ENCODE assay signal across 1 cellular context in the genomic region with DNA sequence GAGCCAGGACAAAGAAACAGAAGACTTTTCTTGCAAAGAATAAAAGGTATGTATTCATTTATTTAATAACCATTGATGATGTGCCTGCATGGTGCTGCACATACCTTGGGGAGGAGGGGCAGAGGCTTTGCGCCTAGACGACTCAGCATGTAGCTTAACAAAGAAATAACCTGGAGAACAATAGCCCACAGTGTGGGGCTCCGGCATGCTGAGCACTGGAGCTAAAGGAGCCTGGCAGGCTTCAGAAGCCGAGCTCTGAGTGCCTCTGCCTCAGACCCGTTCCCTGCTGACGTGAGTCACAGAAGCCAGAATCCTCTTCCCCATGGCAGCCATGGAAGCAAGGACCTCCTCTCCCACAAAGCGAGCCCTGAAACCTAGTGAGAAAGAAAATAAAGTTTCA.
TF ChIP-seq lines count a peak whose summit lies in the region.

No MANE protein-coding gene starts in this region.

TF ChIP-seq in HEK293, 187 proteins besides CTCF, POLR2A, EP300 and RAD21:
- TF ChIP-seq, protein P1, sequence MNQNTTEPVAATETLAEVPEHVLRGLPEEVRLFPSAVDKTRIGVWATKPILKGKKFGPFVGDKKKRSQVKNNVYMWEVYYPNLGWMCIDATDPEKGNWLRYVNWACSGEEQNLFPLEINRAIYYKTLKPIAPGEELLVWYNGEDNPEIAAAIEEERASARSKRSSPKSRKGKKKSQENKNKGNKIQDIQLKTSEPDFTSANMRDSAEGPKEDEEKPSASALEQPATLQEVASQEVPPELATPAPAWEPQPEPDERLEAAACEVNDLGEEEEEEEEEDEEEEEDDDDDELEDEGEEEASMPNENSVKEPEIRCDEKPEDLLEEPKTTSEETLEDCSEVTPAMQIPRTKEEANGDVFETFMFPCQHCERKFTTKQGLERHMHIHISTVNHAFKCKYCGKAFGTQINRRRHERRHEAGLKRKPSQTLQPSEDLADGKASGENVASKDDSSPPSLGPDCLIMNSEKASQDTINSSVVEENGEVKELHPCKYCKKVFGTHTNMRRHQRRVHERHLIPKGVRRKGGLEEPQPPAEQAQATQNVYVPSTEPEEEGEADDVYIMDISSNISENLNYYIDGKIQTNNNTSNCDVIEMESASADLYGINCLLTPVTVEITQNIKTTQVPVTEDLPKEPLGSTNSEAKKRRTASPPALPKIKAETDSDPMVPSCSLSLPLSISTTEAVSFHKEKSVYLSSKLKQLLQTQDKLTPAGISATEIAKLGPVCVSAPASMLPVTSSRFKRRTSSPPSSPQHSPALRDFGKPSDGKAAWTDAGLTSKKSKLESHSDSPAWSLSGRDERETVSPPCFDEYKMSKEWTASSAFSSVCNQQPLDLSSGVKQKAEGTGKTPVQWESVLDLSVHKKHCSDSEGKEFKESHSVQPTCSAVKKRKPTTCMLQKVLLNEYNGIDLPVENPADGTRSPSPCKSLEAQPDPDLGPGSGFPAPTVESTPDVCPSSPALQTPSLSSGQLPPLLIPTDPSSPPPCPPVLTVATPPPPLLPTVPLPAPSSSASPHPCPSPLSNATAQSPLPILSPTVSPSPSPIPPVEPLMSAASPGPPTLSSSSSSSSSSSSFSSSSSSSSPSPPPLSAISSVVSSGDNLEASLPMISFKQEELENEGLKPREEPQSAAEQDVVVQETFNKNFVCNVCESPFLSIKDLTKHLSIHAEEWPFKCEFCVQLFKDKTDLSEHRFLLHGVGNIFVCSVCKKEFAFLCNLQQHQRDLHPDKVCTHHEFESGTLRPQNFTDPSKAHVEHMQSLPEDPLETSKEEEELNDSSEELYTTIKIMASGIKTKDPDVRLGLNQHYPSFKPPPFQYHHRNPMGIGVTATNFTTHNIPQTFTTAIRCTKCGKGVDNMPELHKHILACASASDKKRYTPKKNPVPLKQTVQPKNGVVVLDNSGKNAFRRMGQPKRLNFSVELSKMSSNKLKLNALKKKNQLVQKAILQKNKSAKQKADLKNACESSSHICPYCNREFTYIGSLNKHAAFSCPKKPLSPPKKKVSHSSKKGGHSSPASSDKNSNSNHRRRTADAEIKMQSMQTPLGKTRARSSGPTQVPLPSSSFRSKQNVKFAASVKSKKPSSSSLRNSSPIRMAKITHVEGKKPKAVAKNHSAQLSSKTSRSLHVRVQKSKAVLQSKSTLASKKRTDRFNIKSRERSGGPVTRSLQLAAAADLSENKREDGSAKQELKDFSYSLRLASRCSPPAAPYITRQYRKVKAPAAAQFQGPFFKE (tag by site-specific recombination; IDR thresholded peaks at IDR 0.05; ENCODE audit: borderline replicate concordance) = no peak
- TF ChIP-seq ZIC2 (tag by site-specific recombination; IDR thresholded peaks at IDR 0.05) = peak; percentile 67
